23 cellular contexts compared by ENCODE assay signal in genomic region chr2:126804347-126804746, GRCh38.
DNase-seq lines count a peak whose midpoint lies in the region; ATAC-seq, FAIRE-seq and TF ChIP-seq lines count a peak whose summit lies in the region.
"Had no signal": no experiment of that assay in that cellular context is flagged by ENCODE, and none has a peak within 500 bp of the region (broad histone marks: within the 10 kb centered on the region; RNA-seq: fewer than 3 reads in every experiment).

No MANE protein-coding gene starts in this region.

- TF ChIP-seq EP300 in K562 (IDR thresholded peaks at IDR 0.05; ENCODE audit: low read length), result no peak

- WGBS in heart left ventricle, 4 donors, result 86 to 89% (median 87%) methylated on average over 17 of the region's 17 CpGs
- 0% methylated on average over 16 of the region's 17 CpGs for WGBS in K562 (ENCODE audit: insufficient coverage, low coverage, missing lambda C conversion rate)

- TF ChIP-seq POLR2A in heart left ventricle (IDR thresholded peaks at IDR 0.05) (no peak), K562 (conservative IDR thresholded peaks at IDR 0.05) (no peak), vagina (IDR thresholded peaks at IDR 0.05) (no peak)

- no peak for ATAC-seq in heart left ventricle
- ATAC-seq in K562, result no peak
- ATAC-seq in left lobe of liver, result no peak
- ATAC-seq in GM21723 (IDR thresholded peaks at IDR 0.05; ENCODE audit: unreplicated experiment), result no peak
- ATAC-seq: A549 had no signal

- H3K79me2 ChIP-seq in K562 (ENCODE audit: control insufficient read depth, insufficient read depth, low read length), result no peaks in the 10 kb centered on the region

- H3K4me1 ChIP-seq in right atrium auricular region (no peaks in the 10 kb centered on the region), heart left ventricle (no peaks in the 10 kb centered on the region), K562 (replicated peaks in 1 of 2; ENCODE audit: control insufficient read depth in 2 of 2, insufficient read depth in 2 of 2, low read length in 2 of 2) (peaks cover 0 to 6% of the 10 kb centered on the region in 2 experiments; a peak in 3 of 5 replicates), vagina (no peaks in the 10 kb centered on the region)
- H3K4me1 ChIP-seq: A549; BLaER1 treated with 17β-estradiol and CSF1 and Interleukin-3, amounts not matched to agents 10 nM and 100 nM; SJSA1 had no signal

- no peak overlapping the region for H2AFZ ChIP-seq in K562 (ENCODE audit: low read depth, low read length)

- in situ Hi-C loops in K562 (cut with MboI), result no loop called here

- H4K20me1 ChIP-seq in K562 (replicated peaks; ENCODE audit: control insufficient read depth, insufficient read depth, low read length), result peaks cover 4% of the 10 kb centered on the region; the same call in 1 of the 2 replicates
- H4K20me1 ChIP-seq: BLaER1 treated with 17β-estradiol and CSF1 and Interleukin-3, amounts not matched to agents 10 nM and 100 nM had no signal

- H3K9me1 ChIP-seq in K562 (ENCODE audit: control insufficient read depth, insufficient read depth, low read length), result no peaks in the 10 kb centered on the region

- TF ChIP-seq RAD21 in K562 (CRISPR knock-in tag; conservative IDR thresholded peaks at IDR 0.05 in 1 of 2, IDR thresholded peaks at IDR 0.05 in 1 of 2), result no peak

- H3K36me3 ChIP-seq in right atrium auricular region (no peaks in the 10 kb centered on the region), heart left ventricle (no peaks in the 10 kb centered on the region), K562 (ENCODE audit: control insufficient read depth, insufficient read depth, low read length) (no peaks in the 10 kb centered on the region), vagina (no peaks in the 10 kb centered on the region)
- H3K36me3 ChIP-seq: BLaER1 treated with 17β-estradiol and CSF1 and Interleukin-3, amounts not matched to agents 10 nM and 100 nM; SJSA1 had no signal

- intact Hi-C loops in heart left ventricle (cut with DNase I), result no loop called here
- intact Hi-C loops in K562 (cut with micrococcal nuclease), result no loop called here
- intact Hi-C loops in vagina (cut with DNase I), result no loop called here

- DNase-seq in right atrium auricular region (ENCODE audit: low spot score) (peak; percentile 40), heart left ventricle (no peak), K562 (ENCODE audit: extremely low read depth in 1 of 4, low spot score in 3 of 4) (no peak), left lobe of liver (ENCODE audit: low spot score) (peak; percentile 19), vagina (ENCODE audit: extremely low spot score in 2 of 2) (peak; percentile 52 to 72), D721Med (ENCODE audit: insufficient read length, low spot score) (no peak)
- DNase-seq: AML-193; CD4-positive, alpha-beta T cell; COR-L47; DMS79 treated with DMSO at 0.1 percent for 48 hours; GF-D8; Kasumi-1; NCI-H1105 treated with DMSO at 0.1 percent for 48 hours; NCI-H146; NCI-H2029; NCI-H446; NCI-H524 treated with DMSO at 0.1 percent for 48 hours; NCI-H774 had no signal

- CTCF ChIA-PET in K562 (lab: Yijun Ruan, JAX; ENCODE audit: low intra/inter-chr PET ratio), result no interaction called here

- H3K4me3 ChIP-seq in right atrium auricular region (no peak overlapping the region), heart left ventricle (no peak overlapping the region), K562 (no peak overlapping the region), vagina (no peak overlapping the region)
- H3K4me3 ChIP-seq: A549; BLaER1 treated with 17β-estradiol and CSF1 and Interleukin-3, amounts not matched to agents 10 nM and 100 nM; SJSA1 had no signal

- no peak for TF ChIP-seq CTCF in right atrium auricular region (IDR thresholded peaks at IDR 0.05)
- no peak for TF ChIP-seq CTCF in heart left ventricle (IDR thresholded peaks at IDR 0.05)
- TF ChIP-seq CTCF in K562 (IDR thresholded peaks at IDR 0.05 in 2 of 3, conservative IDR thresholded peaks at IDR 0.05 in 1 of 3; ENCODE audit: insufficient read depth in 2 of 3, low read depth in 1 of 3, low read length in 3 of 3), result no peak
- no peak for TF ChIP-seq CTCF in vagina (IDR thresholded peaks at IDR 0.05)
- TF ChIP-seq CTCF in D721Med (IDR thresholded peaks at IDR 0.05; ENCODE audit: insufficient read depth, missing control alignments), result no peak

- BruUV-seq in K562 (replicated peaks; lab: Mats Ljungman, UMichigan), result no TSS peak

- POLR2A ChIA-PET in K562 (lab: Yijun Ruan, JAX), result no interaction called here

- FAIRE-seq in K562 (lab: Jason Lieb, UNC) (no peak), D721Med (lab: Jason Lieb, UNC) (no peak)
- FAIRE-seq: A549, GM12891 had no signal

- H3K27ac ChIP-seq in right atrium auricular region (no peak overlapping the region), heart left ventricle (no peak overlapping the region), K562 (ENCODE audit: extremely low read depth, low read depth, low read length) (no peak overlapping the region), vagina (no peak overlapping the region)
- H3K27ac ChIP-seq: A549; BLaER1 treated with 17β-estradiol and CSF1 and Interleukin-3, amounts not matched to agents 10 nM and 100 nM; SJSA1 had no signal

- H3K27me3 ChIP-seq in right atrium auricular region (no peaks in the 10 kb centered on the region), heart left ventricle (no peaks in the 10 kb centered on the region), K562 (ENCODE audit: control insufficient read depth in 2 of 2, insufficient read depth in 2 of 2, low read length in 2 of 2) (peaks cover 15 to 38% of the 10 kb centered on the region in 2 experiments), vagina (no peaks in the 10 kb centered on the region)
- H3K27me3 ChIP-seq: BLaER1 treated with 17β-estradiol and CSF1 and Interleukin-3, amounts not matched to agents 10 nM and 100 nM had no signal

- H3K9me3 ChIP-seq in right atrium auricular region (no peaks in the 10 kb centered on the region), heart left ventricle (no peaks in the 10 kb centered on the region), K562 (replicated peaks; ENCODE audit: control insufficient read depth, insufficient read depth, low read depth, low read length) (no peaks in the 10 kb centered on the region), vagina (no peaks in the 10 kb centered on the region)
- H3K9me3 ChIP-seq: A549, SJSA1 had no signal

- H3K9ac ChIP-seq in K562 (ENCODE audit: insufficient read depth in 1 of 2, low read depth in 2 of 2, low read length in 2 of 2), result no peak overlapping the region
- H3K9ac ChIP-seq: BLaER1 treated with 17β-estradiol and CSF1 and Interleukin-3, amounts not matched to agents 10 nM and 100 nM had no signal

- H3K4me2 ChIP-seq in K562 (ENCODE audit: insufficient read depth, low read length), result no peak overlapping the region
- H3K4me2 ChIP-seq: A549; BLaER1 treated with 17β-estradiol and CSF1 and Interleukin-3, amounts not matched to agents 10 nM and 100 nM had no signal

TF ChIP-seq in K562, 482 proteins besides CTCF, POLR2A, EP300 and RAD21:
- TF ChIP-seq JUND (IDR thresholded peaks at IDR 0.05; ENCODE audit: borderline replicate concordance, low read depth, low read length), result no peak
- TF ChIP-seq JUND (tag; IDR thresholded peaks at IDR 0.05; ENCODE audit: borderline replicate concordance, low read depth, low read length), result no peak
- no peak for TF ChIP-seq FOXP1 (CRISPR knock-in tag; IDR thresholded peaks at IDR 0.05)
- TF ChIP-seq RFX1 (IDR thresholded peaks at IDR 0.05), result no peak
- TF ChIP-seq FOXJ2 (tag; IDR thresholded peaks at IDR 0.05), result no peak
- TF ChIP-seq CGGBP1 (CRISPR knock-in tag; IDR thresholded peaks at IDR 0.05), result no peak
- no peak for TF ChIP-seq NFATC3 (IDR thresholded peaks at IDR 0.05)
- peak; percentile 79 for TF ChIP-seq HINFP (tag; conservative IDR thresholded peaks at IDR 0.05; ENCODE audit: low read depth)

Comparison
In these comparisons a context has a peak if more than half of its experiments do, and no peak if none do; other contexts are left out.
1. DNase-seq: peak in right atrium auricular region (single experiment), left lobe of liver (single experiment) and vagina (2 of 2); none in heart left ventricle (0 of 5), K562 (0 of 4) and D721Med (single experiment).